In the genomic region with DNA sequence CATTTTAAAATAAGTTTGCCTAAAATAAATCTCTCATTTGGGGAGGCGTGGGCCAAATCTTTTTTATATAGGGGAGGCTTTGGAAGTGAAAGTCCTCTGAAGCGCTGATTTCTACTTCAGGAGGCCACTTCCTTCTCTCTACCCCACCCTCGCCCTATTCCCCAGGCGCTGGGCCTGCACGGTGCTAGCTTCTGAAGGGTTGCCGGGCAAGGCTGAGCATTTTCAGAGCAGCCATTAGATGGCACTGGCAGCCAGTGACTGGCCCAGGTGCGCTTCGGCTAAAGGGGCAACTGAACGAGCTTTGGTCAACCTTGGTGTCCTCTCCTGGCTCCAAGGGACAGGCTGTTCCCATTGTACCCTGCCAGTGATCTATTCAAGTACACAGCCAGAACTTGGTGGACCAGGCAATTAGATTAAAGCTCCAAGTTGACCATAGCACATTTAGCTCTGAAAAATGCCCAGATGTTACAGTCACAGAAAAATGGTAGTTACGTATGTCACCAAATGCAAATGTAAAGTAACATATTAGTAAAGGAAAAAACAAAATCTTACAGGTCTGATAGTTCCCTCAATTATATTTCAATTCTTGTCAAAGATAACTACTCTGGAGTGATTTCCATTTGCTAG, we compare ENCODE assay signal across 8 cellular contexts. TPM values are rescaled to one million over a fixed set of nuclear protein-coding genes. Genes with fewer than 3 reads are reported as not detected.
A peak's percentile ranks its signal among the peaks of the same experiment; 100 is the strongest.
DNase-seq lines count a peak whose midpoint lies in the region; ATAC-seq and TF ChIP-seq lines count a peak whose summit lies in the region.

No MANE protein-coding gene starts in this region.

- H3K27me3 Mint-ChIP-seq in activated CD4-positive, alpha-beta memory T cell treated with anti-CD3 and anti-CD28 coated beads, Interleukin-2, amount 10 ng/mL, durations not matched to agents 7 days and 5 days = peaks cover 62% of the 10 kb centered on the region

- no peak overlapping the region for H3K4me3 ChIP-seq in BLaER1 treated with 17β-estradiol and CSF1 and Interleukin-3, amounts not matched to agents 10 nM and 100 nM
- H3K4me3 ChIP-seq in left ventricle myocardium inferior = no peak overlapping the region

- ATAC-seq in GM18519 (IDR thresholded peaks at IDR 0.05; ENCODE audit: low FRiP score, unreplicated experiment) (peak; percentile 73), HG03039 (IDR thresholded peaks at IDR 0.05; ENCODE audit: unreplicated experiment) (peak; percentile 52)

- intact Hi-C loops in left ventricle myocardium inferior (cut with micrococcal nuclease) = no loop called here

- H3K4me1 Mint-ChIP-seq in activated CD4-positive, alpha-beta memory T cell treated with anti-CD3 and anti-CD28 coated beads, Interleukin-2, amount 10 ng/mL, durations not matched to agents 7 days and 5 days = peaks cover 25% of the 10 kb centered on the region

- peaks cover 0 to 14% (median 0%) of the 10 kb centered on the region in 11 experiments; a peak in 6 of 22 replicates for H4K20me1 ChIP-seq in BLaER1 treated with 17β-estradiol and CSF1 and Interleukin-3, amounts not matched to agents 10 nM and 100 nM

- no peaks in the 10 kb centered on the region for H3K9me3 Mint-ChIP-seq in activated CD4-positive, alpha-beta memory T cell treated with anti-CD3 and anti-CD28 coated beads, Interleukin-2, amount 10 ng/mL, durations not matched to agents 7 days and 5 days

- peak; percentile 41 for TF ChIP-seq CTCF in left ventricle myocardium inferior (IDR thresholded peaks at IDR 0.05; ENCODE audit: borderline replicate concordance)

- H3K4me2 ChIP-seq in BLaER1 treated with 17β-estradiol and CSF1 and Interleukin-3, amounts not matched to agents 10 nM and 100 nM = peak overlapping the region; percentile 51 to 81 (median 69)

- no peak overlapping the region for H3K27ac Mint-ChIP-seq in activated CD4-positive, alpha-beta memory T cell treated with anti-CD3 and anti-CD28 coated beads, Interleukin-2, amount 10 ng/mL, durations not matched to agents 7 days and 5 days

- H3K4me1 ChIP-seq in BLaER1 treated with 17β-estradiol and CSF1 and Interleukin-3, amounts not matched to agents 10 nM and 100 nM = peaks cover 14 to 33% (median 29%) of the 10 kb centered on the region in 10 experiments
- peaks cover 23% of the 10 kb centered on the region for H3K4me1 ChIP-seq in left ventricle myocardium inferior

- H3K27me3 ChIP-seq in BLaER1 treated with 17β-estradiol and CSF1 and Interleukin-3, amounts not matched to agents 10 nM and 100 nM = peaks cover 49 to 58% (median 55%) of the 10 kb centered on the region in 11 experiments
- H3K27me3 ChIP-seq in left ventricle myocardium inferior (ENCODE audit: low read depth) = peaks cover 93% of the 10 kb centered on the region

- no peak overlapping the region for H3K4me3 Mint-ChIP-seq in activated CD4-positive, alpha-beta memory T cell treated with anti-CD3 and anti-CD28 coated beads, Interleukin-2, amount 10 ng/mL, durations not matched to agents 7 days and 5 days

- peaks cover 5 to 13% (median 7%) of the 10 kb centered on the region in 11 experiments; a peak in 18 of 22 replicates for H3K9me3 ChIP-seq in BLaER1 treated with 17β-estradiol and CSF1 and Interleukin-3, amounts not matched to agents 10 nM and 100 nM (replicated peaks in 1 of 11)
- H3K9me3 ChIP-seq in left ventricle myocardium inferior (replicated peaks) = no peaks in the 10 kb centered on the region

- H3K36me3 Mint-ChIP-seq in activated CD4-positive, alpha-beta memory T cell treated with anti-CD3 and anti-CD28 coated beads, Interleukin-2, amount 10 ng/mL, durations not matched to agents 7 days and 5 days (ENCODE audit: low read depth) = no peaks in the 10 kb centered on the region

- no peaks in the 10 kb centered on the region for H3K36me3 ChIP-seq in BLaER1 treated with 17β-estradiol and CSF1 and Interleukin-3, amounts not matched to agents 10 nM and 100 nM
- no peaks in the 10 kb centered on the region for H3K36me3 ChIP-seq in left ventricle myocardium inferior

- H3K27ac ChIP-seq in BLaER1 treated with 17β-estradiol and CSF1 and Interleukin-3, amounts not matched to agents 10 nM and 100 nM = no peak overlapping the region
- no peak overlapping the region for H3K27ac ChIP-seq in left ventricle myocardium inferior (replicated peaks)

- 0 out of 22 replicates have a peak overlapping the region, but pooled peaks of 1 of the 11 experiments have one; percentile 3 for H3K9ac ChIP-seq in BLaER1 treated with 17β-estradiol and CSF1 and Interleukin-3, amounts not matched to agents 10 nM and 100 nM

- POLR2A ChIA-PET in activated CD4-positive, alpha-beta memory T cell treated with anti-CD3 and anti-CD28 coated beads, Interleukin-2, amount 10 ng/mL, durations not matched to agents 7 days and 5 days (lab: Charles Lee) = interaction anchor here (0.6 kb wide), 1 partner anchor 10 kb away, joined by 3 read pairs; no protein-coding TSS in a partner anchor

- CTCF ChIA-PET in activated CD4-positive, alpha-beta memory T cell treated with anti-CD3 and anti-CD28 coated beads, Interleukin-2, amount 10 ng/mL, durations not matched to agents 7 days and 5 days (lab: Charles Lee) = interaction anchor here (0.6 to 3.0 kb wide), 8 partner anchors 10 to 401 kb away, joined by 3 to 33 read pairs (median 3); no protein-coding TSS in a partner anchor

- DNase-seq in NCI-H345 (lab: John Stamatoyannopoulos, UW) (peak; percentile 78), left ventricle myocardium inferior (no peak), dedifferentiated amniotic fluid mesenchymal stem cell (ENCODE audit: extremely low spot score) (no peak)
- DNase-seq in activated CD4-positive, alpha-beta memory T cell treated with anti-CD3 and anti-CD28 coated beads, Interleukin-2, amount 10 ng/mL, durations not matched to agents 7 days and 5 days = peak; percentile 52
- peak; percentile 63 for DNase-seq in stimulated activated CD8-positive, alpha-beta memory T cell treated with anti-CD3 and anti-CD28 coated beads, Interleukin-4, amount 100 ng/mL, for 48 hours

RNA-seq across cellular contexts. Expression of a gene that starts 2.3 kb away (rescaled TPM):
- total RNA-seq in activated CD4-positive, alpha-beta memory T cell treated with anti-CD3 and anti-CD28 coated beads, Interleukin-2, amount 10 ng/mL, durations not matched to agents 7 days and 5 days = 1 to 10 TPM; 2.7 to 3.0 TPM
- 7.5 TPM for total RNA-seq in left ventricle myocardium inferior

Comparison
In these comparisons a context has a peak if more than half of its experiments do, and no peak if none do; other contexts are left out.
1. DNase-seq: peak in NCI-H345 (single experiment), activated CD4-positive, alpha-beta memory T cell treated with anti-CD3 and anti-CD28 coated beads, Interleukin-2, amount 10 ng/mL, durations not matched to agents 7 days and 5 days (single experiment) and stimulated activated CD8-positive, alpha-beta memory T cell treated with anti-CD3 and anti-CD28 coated beads, Interleukin-4, amount 100 ng/mL, for 48 hours (single experiment); none in left ventricle myocardium inferior (single experiment) and dedifferentiated amniotic fluid mesenchymal stem cell (single experiment).